1 cellular context compared by ENCODE assay signal in genomic region chr14:72647782-72648181, GRCh38.
TF ChIP-seq lines count a peak whose summit lies in the region.

No MANE protein-coding gene starts in this region.

TF ChIP-seq in IMR-90, 13 proteins besides CTCF, POLR2A, EP300 and RAD21 (continued from another document):
- TF ChIP-seq ELK1 (IDR thresholded peaks at IDR 0.05; ENCODE audit: borderline replicate concordance, low read depth, low read length) (no peak), CEBPB (IDR thresholded peaks at IDR 0.05; ENCODE audit: low read depth, low read length) (no peak), NFE2L2 (IDR thresholded peaks at IDR 0.05; ENCODE audit: low read depth, low read length) (no peak), FOS (IDR thresholded peaks at IDR 0.05; ENCODE audit: low read depth, low read length) (no peak), SMC3 (IDR thresholded peaks at IDR 0.05; ENCODE audit: low read depth, low read length) (no peak), BHLHE40 (IDR thresholded peaks at IDR 0.05; ENCODE audit: low read depth, low read length) (no peak), RFX5 (IDR thresholded peaks at IDR 0.05; ENCODE audit: low read depth, low read length) (no peak), MXI1 (IDR thresholded peaks at IDR 0.05; ENCODE audit: borderline replicate concordance, low read depth, low read length) (no peak), MAFK (IDR thresholded peaks at IDR 0.05; ENCODE audit: low read depth, low read length) (no peak), MAZ (IDR thresholded peaks at IDR 0.05; ENCODE audit: borderline replicate concordance, low read depth, low read length) (no peak), CHD1 (IDR thresholded peaks at IDR 0.05; ENCODE audit: low read depth, low read length) (no peak)
- TF ChIP-seq, protein P1, sequence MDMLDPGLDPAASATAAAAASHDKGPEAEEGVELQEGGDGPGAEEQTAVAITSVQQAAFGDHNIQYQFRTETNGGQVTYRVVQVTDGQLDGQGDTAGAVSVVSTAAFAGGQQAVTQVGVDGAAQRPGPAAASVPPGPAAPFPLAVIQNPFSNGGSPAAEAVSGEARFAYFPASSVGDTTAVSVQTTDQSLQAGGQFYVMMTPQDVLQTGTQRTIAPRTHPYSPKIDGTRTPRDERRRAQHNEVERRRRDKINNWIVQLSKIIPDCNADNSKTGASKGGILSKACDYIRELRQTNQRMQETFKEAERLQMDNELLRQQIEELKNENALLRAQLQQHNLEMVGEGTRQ (IDR thresholded peaks at IDR 0.05; ENCODE audit: low read depth, low read length): no peak
